Comparison of ENCODE assay signal across 23 cellular contexts in genomic region chr1:75273110-75273509, GRCh38.
DNase-seq lines count a peak whose midpoint lies in the region; ATAC-seq, FAIRE-seq and TF ChIP-seq lines count a peak whose summit lies in the region.
"Had no signal": no experiment of that assay in that cellular context is flagged by ENCODE, and none has a peak within 500 bp of the region (broad histone marks: within the 10 kb centered on the region; RNA-seq: fewer than 3 reads in every experiment).

No MANE protein-coding gene starts in this region.

- H3K27ac ChIP-seq in K562 (ENCODE audit: extremely low read depth, low read depth, low read length) (no peak overlapping the region), lower lobe of right lung (no peak overlapping the region)
- H3K27ac ChIP-seq: BLaER1, RWPE1 had no signal

- no peak for TF ChIP-seq POLR2A in K562 (conservative IDR thresholded peaks at IDR 0.05)

- no peak overlapping the region for H2AFZ ChIP-seq in K562 (ENCODE audit: low read depth, low read length)

- intact Hi-C loops in K562 (cut with micrococcal nuclease): no loop called here
- intact Hi-C loops in lower lobe of right lung (cut with DNase I): no loop called here

- in situ Hi-C loops in K562 (cut with MboI): no loop called here

- peak; percentile 74 for FAIRE-seq in K562 (lab: Jason Lieb, UNC)
- FAIRE-seq: GM18507, HTR-8/SVneo had no signal

- H3K9ac ChIP-seq in K562 (ENCODE audit: insufficient read depth in 1 of 2, low read depth in 2 of 2, low read length in 2 of 2): no peak overlapping the region
- H3K9ac ChIP-seq: BLaER1, SK-N-SH had no signal

- no peak for TF ChIP-seq CTCF in K562 (IDR thresholded peaks at IDR 0.05 in 2 of 3, conservative IDR thresholded peaks at IDR 0.05 in 1 of 3; ENCODE audit: insufficient read depth in 2 of 3, low read depth in 1 of 3, low read length in 3 of 3)
- no peak for TF ChIP-seq CTCF in lower lobe of right lung (IDR thresholded peaks at IDR 0.05)

- no peaks in the 10 kb centered on the region for H4K20me1 ChIP-seq in K562 (replicated peaks; ENCODE audit: control insufficient read depth, insufficient read depth, low read length)
- H4K20me1 ChIP-seq: BLaER1 had no signal

- TF ChIP-seq EP300 in K562 (IDR thresholded peaks at IDR 0.05; ENCODE audit: low read length): peak; percentile 50

- TF ChIP-seq RAD21 in K562 (CRISPR knock-in tag; conservative IDR thresholded peaks at IDR 0.05 in 1 of 2, IDR thresholded peaks at IDR 0.05 in 1 of 2): no peak

- no peaks in the 10 kb centered on the region for H3K9me1 ChIP-seq in K562 (ENCODE audit: control insufficient read depth, insufficient read depth, low read length)

- peak; percentile 81 for ATAC-seq in K562
- ATAC-seq in lower lobe of right lung: no peak

- H3K79me2 ChIP-seq in K562 (ENCODE audit: control insufficient read depth, insufficient read depth, low read length): no peaks in the 10 kb centered on the region

- H3K9me3 ChIP-seq in K562 (replicated peaks; ENCODE audit: control insufficient read depth, insufficient read depth, low read depth, low read length) (no peaks in the 10 kb centered on the region; the same call in 1 of the 2 replicates), lower lobe of right lung (no peaks in the 10 kb centered on the region)
- H3K9me3 ChIP-seq: BLaER1, Caco-2 had no signal

- H3K4me3 ChIP-seq in K562: no peak overlapping the region
- H3K4me3 ChIP-seq in lower lobe of right lung: no peak overlapping the region
- H3K4me3 ChIP-seq: BLaER1 had no signal

- BruUV-seq in K562 (replicated peaks; lab: Mats Ljungman, UMichigan): no TSS peak

- H3K4me2 ChIP-seq in K562 (ENCODE audit: insufficient read depth, low read length): no peak overlapping the region
- H3K4me2 ChIP-seq: BLaER1, SK-N-SH had no signal

- DNase-seq in Kasumi-1 (lab: John Stamatoyannopoulos, UW) (peak; percentile 65 to 71), NCI-H146 treated with DMSO at 0.1 percent for 48 hours (lab: John Stamatoyannopoulos, UW; ENCODE audit: unreplicated experiment) (peak; percentile 3), SKM-1 treated with dmso at 0.1 percent for 144 hours (lab: John Stamatoyannopoulos, UW; ENCODE audit: unreplicated experiment) (peak; percentile 31), K562 (ENCODE audit: extremely low read depth in 1 of 4, low spot score in 3 of 4) (peak in 1 of 4 experiments; percentile 14), SK-N-DZ (ENCODE audit: low spot score) (no peak), lower lobe of right lung (no peak)
- DNase-seq in activated effector memory CD4-positive, alpha-beta T cell treated with anti-CD3 and anti-CD28 coated beads, Interleukin-2, amount 50 U/mL, for 16 hours: no peak
- DNase-seq: Caco-2; CD4-positive, alpha-beta memory T cell; GOT3; HCEC 1CT; NCI-H1092 treated with DMSO at 0.1 percent for 48 hours; NCI-H1436 treated with DMSO at 0.1 percent for 48 hours; NCI-H2029 treated with DMSO at 0.1 percent for 48 hours; NCI-H226; NCI-H510A treated with DMSO at 0.1 percent for 48 hours; SHP77 treated with DMSO at 0.1 percent for 48 hours; SK-N-SH; T-helper 1 cell had no signal

- WGBS in K562 (ENCODE audit: insufficient coverage, low coverage, missing lambda C conversion rate): 4% methylated on average over 2 of the region's 2 CpGs

- CTCF ChIA-PET in K562 (lab: Yijun Ruan, JAX; ENCODE audit: low intra/inter-chr PET ratio): no interaction called here

- H3K27me3 ChIP-seq in K562 (ENCODE audit: control insufficient read depth in 2 of 2, insufficient read depth in 2 of 2, low read length in 2 of 2): no peaks in the 10 kb centered on the region
- no peaks in the 10 kb centered on the region for H3K27me3 ChIP-seq in lower lobe of right lung (ENCODE audit: low read depth)
- H3K27me3 ChIP-seq: BLaER1 had no signal

- no peaks in the 10 kb centered on the region for H3K36me3 ChIP-seq in K562 (ENCODE audit: control insufficient read depth, insufficient read depth, low read length)
- no peaks in the 10 kb centered on the region for H3K36me3 ChIP-seq in lower lobe of right lung
- H3K36me3 ChIP-seq: BLaER1 had no signal

- peaks cover 0 to 9% of the 10 kb centered on the region in 2 experiments; a peak in 2 of 5 replicates for H3K4me1 ChIP-seq in K562 (replicated peaks in 1 of 2; ENCODE audit: control insufficient read depth in 2 of 2, insufficient read depth in 2 of 2, low read length in 2 of 2)
- no peaks in the 10 kb centered on the region for H3K4me1 ChIP-seq in lower lobe of right lung
- H3K4me1 ChIP-seq: BLaER1, Caco-2 had no signal

- POLR2A ChIA-PET in K562 (lab: Yijun Ruan, JAX): interaction anchor here (0.5 to 1.8 kb wide), 3 partner anchors 7 to 342 kb away, joined by 3 to 6 read pairs (median 5); no protein-coding TSS in a partner anchor

TF ChIP-seq in K562, 482 proteins besides CTCF, POLR2A, EP300 and RAD21 (continues in another document):
- TF ChIP-seq XRCC5 (IDR thresholded peaks at IDR 0.05; ENCODE audit: low read depth, low read length) (no peak), TEAD4 (IDR thresholded peaks at IDR 0.05; ENCODE audit: low read length) (peak; percentile 46; the same call in 1 of the 2 replicates), TEAD4 (CRISPR knock-in tag; IDR thresholded peaks at IDR 0.05; ENCODE audit: borderline replicate concordance) (no peak), FOSL1 (tag; conservative IDR thresholded peaks at IDR 0.05) (peak; percentile 17; the same call in 1 of the 2 replicates), SMARCE1 (IDR thresholded peaks at IDR 0.05) (peak; percentile 85), RCOR1 (IDR thresholded peaks at IDR 0.05; ENCODE audit: borderline replicate concordance in 1 of 2, low read depth in 2 of 2, low read length in 2 of 2) (peak in 1 of 2 experiments; percentile 59; a peak in 1 of 4 replicates), NFE2 (IDR thresholded peaks at IDR 0.05; ENCODE audit: low read depth) (peak; percentile 36), PHTF2 (CRISPR knock-in tag; IDR thresholded peaks at IDR 0.05) (no peak), TAL1 (IDR thresholded peaks at IDR 0.05) (peak; percentile 30), ZNF354B (CRISPR knock-in tag; IDR thresholded peaks at IDR 0.05) (no peak), TAF7 (tag; IDR thresholded peaks at IDR 0.05) (no peak), SMAD2 (IDR thresholded peaks at IDR 0.05; ENCODE audit: low read depth, low read length) (no peak), ARID1B (IDR thresholded peaks at IDR 0.05) (peak; percentile 81), THAP7 (CRISPR knock-in tag; IDR thresholded peaks at IDR 0.05) (no peak), ZBTB8A (IDR thresholded peaks at IDR 0.05; ENCODE audit: partially characterized antibody) (no peak), RAD51 (IDR thresholded peaks at IDR 0.05; ENCODE audit: borderline replicate concordance, low read depth) (no peak), EWSR1 (IDR thresholded peaks at IDR 0.05; ENCODE audit: borderline replicate concordance, low read depth, partially characterized antibody) (no peak), ZNF121 (CRISPR knock-in tag; conservative IDR thresholded peaks at IDR 0.05) (no peak), ELF2 (CRISPR knock-in tag; IDR thresholded peaks at IDR 0.05) (no peak), SMARCC2 (IDR thresholded peaks at IDR 0.05; ENCODE audit: low read depth) (0 out of 2 replicates have a peak, but pooled peaks have one; percentile 45), SNRNP70 (optimal IDR thresholded peaks at IDR 0.05; ENCODE audit: low read depth, low read length) (no peak), MAFG (tag; conservative IDR thresholded peaks at IDR 0.05) (peak; percentile 50), GTF2A2 (tag; IDR thresholded peaks at IDR 0.05) (no peak), SRSF3 (IDR thresholded peaks at IDR 0.05; ENCODE audit: insufficient read depth, low read length) (no peak), SPI1 (IDR thresholded peaks at IDR 0.05; ENCODE audit: borderline replicate concordance, low read depth, low read length) (peak; percentile 98), MAFF (IDR thresholded peaks at IDR 0.05; ENCODE audit: low read length) (peak; percentile 1; the same call in 1 of the 2 replicates), KLF16 (IDR thresholded peaks at IDR 0.05) (no peak), ZFPM2 (CRISPR knock-in tag; IDR thresholded peaks at IDR 0.05) (no peak), BDP1 (IDR thresholded peaks at IDR 0.05; ENCODE audit: insufficient read depth, insufficient read length) (no peak), ZKSCAN3 (CRISPR knock-in tag; IDR thresholded peaks at IDR 0.05) (no peak), ZNF224 (CRISPR knock-in tag; IDR thresholded peaks at IDR 0.05) (no peak), MCM7 (IDR thresholded peaks at IDR 0.05) (no peak), SMARCA4 (IDR thresholded peaks at IDR 0.05) (peak; percentile 69), TRIM24 (IDR thresholded peaks at IDR 0.05) (0 out of 4 replicates have a peak, but pooled peaks of 1 of the 2 experiments have one; percentile 30), PPARD (CRISPR knock-in tag; IDR thresholded peaks at IDR 0.05) (no peak), PURB (CRISPR knock-in tag; IDR thresholded peaks at IDR 0.05; ENCODE audit: low read depth) (no peak), NR2F6 (CRISPR knock-in tag; IDR thresholded peaks at IDR 0.05) (no peak)
- TF ChIP-seq, protein P1, sequence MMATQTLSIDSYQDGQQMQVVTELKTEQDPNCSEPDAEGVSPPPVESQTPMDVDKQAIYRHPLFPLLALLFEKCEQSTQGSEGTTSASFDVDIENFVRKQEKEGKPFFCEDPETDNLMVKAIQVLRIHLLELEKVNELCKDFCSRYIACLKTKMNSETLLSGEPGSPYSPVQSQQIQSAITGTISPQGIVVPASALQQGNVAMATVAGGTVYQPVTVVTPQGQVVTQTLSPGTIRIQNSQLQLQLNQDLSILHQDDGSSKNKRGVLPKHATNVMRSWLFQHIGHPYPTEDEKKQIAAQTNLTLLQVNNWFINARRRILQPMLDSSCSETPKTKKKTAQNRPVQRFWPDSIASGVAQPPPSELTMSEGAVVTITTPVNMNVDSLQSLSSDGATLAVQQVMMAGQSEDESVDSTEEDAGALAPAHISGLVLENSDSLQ (IDR thresholded peaks at IDR 0.05): no peak

Comparison
In these comparisons a context has a peak if more than half of its experiments do, and no peak if none do; other contexts are left out.
1. DNase-seq: peak in Kasumi-1 (2 of 2), NCI-H146 treated with DMSO at 0.1 percent for 48 hours (single experiment) and SKM-1 treated with dmso at 0.1 percent for 144 hours (single experiment); none in activated effector memory CD4-positive, alpha-beta T cell treated with anti-CD3 and anti-CD28 coated beads, Interleukin-2, amount 50 U/mL, for 16 hours (single experiment), SK-N-DZ (single experiment) and lower lobe of right lung (single experiment).